ENCODE assay signal across 8 cellular contexts in genomic region chr14:102139248-102140026, GRCh38. TPM values are rescaled to one million over a fixed set of nuclear protein-coding genes. Genes with fewer than 3 reads are reported as not detected.
DNase-seq lines count a peak whose midpoint lies in the region; ATAC-seq and TF ChIP-seq lines count a peak whose summit lies in the region.

TSS of gene WDR20 (plus strand) at chr14:102139897. CDS start at chr14:102139924, 27 bp downstream.

- H3K4me3 Mint-ChIP-seq in WTC11, result peak within 1 kb of the TSS; percentile 98

- ATAC-seq in HG03196 (IDR thresholded peaks at IDR 0.05; ENCODE audit: unreplicated experiment), result peak; percentile 94
- peak; percentile 95 for ATAC-seq in WTC11

- POLR2A ChIA-PET in WTC11 (lab: Charles Lee), result interaction anchor here (0.5 to 1.3 kb wide), 3 partner anchors 14 to 177 kb away, joined by 3 to 4 read pairs (median 4); no protein-coding TSS in a partner anchor

- H3K27ac Mint-ChIP-seq in WTC11, result peak within 1 kb of the TSS; percentile 96

- H3K9me3 Mint-ChIP-seq in WTC11, result peaks cover 4% of the 10 kb centered on the region; the same call in 1 of the 2 replicates

- peak; percentile 76 for TF ChIP-seq POLR2A in GM18951 (IDR thresholded peaks at IDR 0.05; ENCODE audit: extremely low read depth, insufficient read depth, insufficient read length)

- CTCF ChIA-PET in WTC11 (lab: Charles Lee), result no interaction called here

- TF ChIP-seq CTCF in AG09319 (IDR thresholded peaks at IDR 0.05; ENCODE audit: low read depth, low read length), result no peak
- TF ChIP-seq CTCF in WTC11 (IDR thresholded peaks at IDR 0.05), result no peak

- peaks cover 7% of the 10 kb centered on the region for H3K36me3 Mint-ChIP-seq in WTC11

- no peaks in the 10 kb centered on the region for H3K27me3 Mint-ChIP-seq in WTC11 (ENCODE audit: low read depth)

- peak within 1 kb of the TSS; percentile 95 for H3K27ac ChIP-seq in caudate nucleus (ENCODE audit: low read depth, low read length)

- in situ Hi-C loops in GM18951 (cut with MboI; ENCODE audit: low sequenced_read_pairs, unreplicated experiment), result no loop called here

- DNase-seq in AG09319 (ENCODE audit: extremely low read depth, low read depth) (peak; percentile 89), NCI-H226 (peak; percentile 87), WTC11 (ENCODE audit: low spot score) (peak; percentile 100), caudate nucleus (lab: John Stamatoyannopoulos, UW) (peak; percentile 79 to 99 (median 97)), inferior parietal cortex (ENCODE audit: extremely low spot score) (peak; percentile 98)
- peak; percentile 99 for DNase-seq in stimulated activated CD4-positive, alpha-beta T cell treated with anti-CD3 and anti-CD28 coated beads, Interleukin-12 subunit alpha, Interleukin-12 subunit beta, amount 100 ng/mL, for 24 hours (ENCODE audit: low read depth in 2 of 2)

- peaks cover 28% of the 10 kb centered on the region for H3K4me1 Mint-ChIP-seq in WTC11

TF ChIP-seq in WTC11, 78 proteins besides CTCF, POLR2A, EP300 and RAD21 (continues in another document):
- TF ChIP-seq CREB1 (CRISPR knock-in tag; IDR thresholded peaks at IDR 0.05), result peak; percentile 34; the same call in 1 of the 2 replicates
- TF ChIP-seq, protein P1, sequence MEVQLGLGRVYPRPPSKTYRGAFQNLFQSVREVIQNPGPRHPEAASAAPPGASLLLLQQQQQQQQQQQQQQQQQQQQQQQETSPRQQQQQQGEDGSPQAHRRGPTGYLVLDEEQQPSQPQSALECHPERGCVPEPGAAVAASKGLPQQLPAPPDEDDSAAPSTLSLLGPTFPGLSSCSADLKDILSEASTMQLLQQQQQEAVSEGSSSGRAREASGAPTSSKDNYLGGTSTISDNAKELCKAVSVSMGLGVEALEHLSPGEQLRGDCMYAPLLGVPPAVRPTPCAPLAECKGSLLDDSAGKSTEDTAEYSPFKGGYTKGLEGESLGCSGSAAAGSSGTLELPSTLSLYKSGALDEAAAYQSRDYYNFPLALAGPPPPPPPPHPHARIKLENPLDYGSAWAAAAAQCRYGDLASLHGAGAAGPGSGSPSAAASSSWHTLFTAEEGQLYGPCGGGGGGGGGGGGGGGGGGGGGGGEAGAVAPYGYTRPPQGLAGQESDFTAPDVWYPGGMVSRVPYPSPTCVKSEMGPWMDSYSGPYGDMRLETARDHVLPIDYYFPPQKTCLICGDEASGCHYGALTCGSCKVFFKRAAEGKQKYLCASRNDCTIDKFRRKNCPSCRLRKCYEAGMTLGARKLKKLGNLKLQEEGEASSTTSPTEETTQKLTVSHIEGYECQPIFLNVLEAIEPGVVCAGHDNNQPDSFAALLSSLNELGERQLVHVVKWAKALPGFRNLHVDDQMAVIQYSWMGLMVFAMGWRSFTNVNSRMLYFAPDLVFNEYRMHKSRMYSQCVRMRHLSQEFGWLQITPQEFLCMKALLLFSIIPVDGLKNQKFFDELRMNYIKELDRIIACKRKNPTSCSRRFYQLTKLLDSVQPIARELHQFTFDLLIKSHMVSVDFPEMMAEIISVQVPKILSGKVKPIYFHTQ (CRISPR knock-in tag; IDR thresholded peaks at IDR 0.05), result no peak
- TF ChIP-seq SMAD3 (CRISPR knock-in tag; IDR thresholded peaks at IDR 0.05; ENCODE audit: borderline replicate concordance), result 0 out of 2 replicates have a peak, but pooled peaks have one; percentile 13
- TF ChIP-seq ESRRA (CRISPR knock-in tag; IDR thresholded peaks at IDR 0.05; ENCODE audit: borderline replicate concordance), result peak; percentile 30; the same call in 1 of the 2 replicates
- TF ChIP-seq USF1 (CRISPR knock-in tag; IDR thresholded peaks at IDR 0.05), result peak; percentile 59; the same call in 1 of the 2 replicates
- no peak for TF ChIP-seq ZNF416 (CRISPR knock-in tag; IDR thresholded peaks at IDR 0.05)
- 0 out of 2 replicates have a peak, but pooled peaks have one; percentile 7 for TF ChIP-seq USF2 (CRISPR knock-in tag; IDR thresholded peaks at IDR 0.05)
- TF ChIP-seq SP1 (CRISPR knock-in tag; conservative IDR thresholded peaks at IDR 0.05), result peak; percentile 87
- peak; percentile 39; the same call in 1 of the 2 replicates for TF ChIP-seq ZBTB21 (CRISPR knock-in tag; IDR thresholded peaks at IDR 0.05; ENCODE audit: borderline replicate concordance)
- 0 out of 2 replicates have a peak, but pooled peaks have one; percentile 16 for TF ChIP-seq ETV6 (CRISPR knock-in tag; IDR thresholded peaks at IDR 0.05)
- TF ChIP-seq NFE2L1 (CRISPR knock-in tag; IDR thresholded peaks at IDR 0.05), result 0 out of 2 replicates have a peak, but pooled peaks have one; percentile 29
- TF ChIP-seq FOXK1 (CRISPR knock-in tag; IDR thresholded peaks at IDR 0.05), result peak; percentile 98
- TF ChIP-seq ZNF671 (CRISPR knock-in tag; IDR thresholded peaks at IDR 0.05), result no peak
- TF ChIP-seq FOXP1 (CRISPR knock-in tag; IDR thresholded peaks at IDR 0.05; ENCODE audit: borderline replicate concordance), result peak; percentile 65; the same call in 1 of the 2 replicates
- TF ChIP-seq CBFB (CRISPR knock-in tag; IDR thresholded peaks at IDR 0.05; ENCODE audit: low read depth), result no peak; the same call in 1 of the 2 replicates
- no peak for TF ChIP-seq MXD4 (CRISPR knock-in tag; IDR thresholded peaks at IDR 0.05; ENCODE audit: borderline replicate concordance)
- peak; percentile 88 for TF ChIP-seq MYBL2 (CRISPR knock-in tag; IDR thresholded peaks at IDR 0.05)
- 0 out of 2 replicates have a peak, but pooled peaks have one; percentile 15 for TF ChIP-seq E2F1 (CRISPR knock-in tag; IDR thresholded peaks at IDR 0.05)
- TF ChIP-seq, protein P2, sequence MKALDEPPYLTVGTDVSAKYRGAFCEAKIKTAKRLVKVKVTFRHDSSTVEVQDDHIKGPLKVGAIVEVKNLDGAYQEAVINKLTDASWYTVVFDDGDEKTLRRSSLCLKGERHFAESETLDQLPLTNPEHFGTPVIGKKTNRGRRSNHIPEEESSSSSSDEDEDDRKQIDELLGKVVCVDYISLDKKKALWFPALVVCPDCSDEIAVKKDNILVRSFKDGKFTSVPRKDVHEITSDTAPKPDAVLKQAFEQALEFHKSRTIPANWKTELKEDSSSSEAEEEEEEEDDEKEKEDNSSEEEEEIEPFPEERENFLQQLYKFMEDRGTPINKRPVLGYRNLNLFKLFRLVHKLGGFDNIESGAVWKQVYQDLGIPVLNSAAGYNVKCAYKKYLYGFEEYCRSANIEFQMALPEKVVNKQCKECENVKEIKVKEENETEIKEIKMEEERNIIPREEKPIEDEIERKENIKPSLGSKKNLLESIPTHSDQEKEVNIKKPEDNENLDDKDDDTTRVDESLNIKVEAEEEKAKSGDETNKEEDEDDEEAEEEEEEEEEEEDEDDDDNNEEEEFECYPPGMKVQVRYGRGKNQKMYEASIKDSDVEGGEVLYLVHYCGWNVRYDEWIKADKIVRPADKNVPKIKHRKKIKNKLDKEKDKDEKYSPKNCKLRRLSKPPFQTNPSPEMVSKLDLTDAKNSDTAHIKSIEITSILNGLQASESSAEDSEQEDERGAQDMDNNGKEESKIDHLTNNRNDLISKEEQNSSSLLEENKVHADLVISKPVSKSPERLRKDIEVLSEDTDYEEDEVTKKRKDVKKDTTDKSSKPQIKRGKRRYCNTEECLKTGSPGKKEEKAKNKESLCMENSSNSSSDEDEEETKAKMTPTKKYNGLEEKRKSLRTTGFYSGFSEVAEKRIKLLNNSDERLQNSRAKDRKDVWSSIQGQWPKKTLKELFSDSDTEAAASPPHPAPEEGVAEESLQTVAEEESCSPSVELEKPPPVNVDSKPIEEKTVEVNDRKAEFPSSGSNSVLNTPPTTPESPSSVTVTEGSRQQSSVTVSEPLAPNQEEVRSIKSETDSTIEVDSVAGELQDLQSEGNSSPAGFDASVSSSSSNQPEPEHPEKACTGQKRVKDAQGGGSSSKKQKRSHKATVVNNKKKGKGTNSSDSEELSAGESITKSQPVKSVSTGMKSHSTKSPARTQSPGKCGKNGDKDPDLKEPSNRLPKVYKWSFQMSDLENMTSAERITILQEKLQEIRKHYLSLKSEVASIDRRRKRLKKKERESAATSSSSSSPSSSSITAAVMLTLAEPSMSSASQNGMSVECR (CRISPR knock-in tag; IDR thresholded peaks at IDR 0.05; ENCODE audit: borderline replicate concordance), result peak; percentile 78
- peak; percentile 60; the same call in 1 of the 2 replicates for TF ChIP-seq ZNF263 (CRISPR knock-in tag; IDR thresholded peaks at IDR 0.05; ENCODE audit: low read depth)

RNA-seq across cellular contexts. Expression of gene WDR20, which starts in this region (rescaled TPM):
- 25.6 to 27.5 TPM (median 25.9 TPM) in 3 replicates for total RNA-seq in WTC11 (2021)

Comparison
In these comparisons a context has a peak if more than half of its experiments do, and no peak if none do; other contexts are left out.
1. Peak in every context shown above with its lines: DNase-seq, ATAC-seq and H3K27ac ChIP-seq.